Comparison of ENCODE assay signal across 27 cellular contexts in the genomic region with DNA sequence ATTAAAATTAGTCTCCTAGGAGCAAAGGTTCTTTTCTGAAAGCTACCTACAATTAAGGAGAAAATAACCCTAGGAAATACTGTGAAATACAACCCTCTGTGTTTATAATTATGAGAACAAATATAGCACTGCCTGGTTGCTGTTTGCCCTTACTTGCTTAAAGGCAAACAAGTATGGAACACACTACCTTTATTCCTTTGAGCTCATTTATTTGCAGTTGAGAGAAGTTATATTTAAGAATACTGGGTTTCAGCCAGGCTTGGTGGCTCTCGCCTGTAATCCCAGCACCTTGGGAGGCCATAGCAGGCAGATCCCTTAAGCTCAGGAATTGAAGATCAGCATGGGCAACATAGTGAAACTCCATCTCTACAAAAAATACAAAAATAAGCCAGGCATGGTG.
"Had no signal": no experiment of that assay in that cellular context is flagged by ENCODE, and none has a peak within 500 bp of the region (broad histone marks: within the 10 kb centered on the region; RNA-seq: fewer than 3 reads in every experiment).

No MANE protein-coding gene starts in this region.

- H3K9me3 ChIP-seq: neutrophil, pancreas, psoas muscle, stomach, thoracic aorta, thyroid gland, tibial nerve, upper lobe of left lung, vagina had no signal

- H3K27me3 Mint-ChIP-seq: naive thymus-derived CD8-positive, alpha-beta T cell; natural killer cell treated with Interleukin-12 subunit alpha and Interleukin-12 subunit beta and Interleukin-15 and Interleukin-18, amount 100 ng/mL, for 72 hours; stimulated activated naive B cell treated with anti-CD40 and anti-IgM and Interleukin-4, amounts not matched to agents 10 μg/mL and 1 μg/mL and 100 μg/mL, for 72 hours; stimulated activated naive CD8-positive, alpha-beta T cell treated with anti-CD3 and anti-CD28 coated beads, Interleukin-15, Interleukin-2, amounts not matched to agents 100 ng/mL and 50 ng/mL, for 24 hours had no signal

- H3K27ac ChIP-seq: neutrophil, pancreas, psoas muscle, skin epidermis, stomach, thoracic aorta, thyroid gland, tibial nerve, upper lobe of left lung, vagina had no signal

- DNase-seq: naive thymus-derived CD8-positive, alpha-beta T cell; nephron progenitor cell; nucleus accumbens; pancreas; psoas muscle; right cardiac atrium; stimulated activated CD4-positive, alpha-beta T cell treated with anti-CD3 and anti-CD28 coated beads, Interleukin-15, amount 100 ng/mL, for 24 hours; stimulated activated CD4-positive, alpha-beta T cell treated with anti-CD3 and anti-CD28 coated beads, Interleukin-2, amount 100 ng/mL, for 24 hours; stimulated activated CD4-positive, alpha-beta T cell treated with anti-CD3 and anti-CD28 coated beads, Interleukin-2, amount 100 ng/mL, for 48 hours; stimulated activated CD4-positive, alpha-beta T cell treated with anti-CD3 and anti-CD28 coated beads, Interleukin-4, amount 100 ng/mL, for 24 hours; stimulated activated naive B cell treated with anti-CD40 and anti-IgM and Interleukin-4, amounts not matched to agents 10 μg/mL and 1 μg/mL and 100 μg/mL, for 72 hours; stimulated activated naive CD4-positive, alpha-beta T cell treated with Interleukin-2 at 50 U/mL for 16 hours; stomach; thyroid gland; trophoblast cell; upper lobe of left lung had no signal

- ATAC-seq: naive thymus-derived CD8-positive, alpha-beta T cell; natural killer cell treated with Interleukin-12 subunit alpha and Interleukin-12 subunit beta and Interleukin-15 and Interleukin-18, amount 100 ng/mL, for 72 hours; pancreas; psoas muscle; right cardiac atrium; sciatic nerve; stimulated activated effector memory CD8-positive, alpha-beta T cell treated with anti-CD3 and anti-CD28 coated beads, Interleukin-12 subunit alpha, Interleukin-12 subunit beta, amount 100 ng/mL, for 72 hours; stimulated activated naive B cell treated with anti-CD40 and anti-IgM and Interleukin-4, amounts not matched to agents 10 μg/mL and 1 μg/mL and 100 μg/mL, for 72 hours had no signal

- H3K4me1 ChIP-seq: pancreas, psoas muscle, stomach, thyroid gland, tibial nerve, upper lobe of left lung, vagina had no signal

- H3K27ac Mint-ChIP-seq: naive thymus-derived CD8-positive, alpha-beta T cell; natural killer cell treated with Interleukin-12 subunit alpha and Interleukin-12 subunit beta and Interleukin-15 and Interleukin-18, amount 100 ng/mL, for 72 hours; nephron progenitor cell; stimulated activated effector memory CD8-positive, alpha-beta T cell treated with anti-CD3 and anti-CD28 coated beads, Interleukin-12 subunit alpha, Interleukin-12 subunit beta, amount 100 ng/mL, for 72 hours; stimulated activated naive B cell treated with anti-CD40 and anti-IgM and Interleukin-4, amounts not matched to agents 10 μg/mL and 1 μg/mL and 100 μg/mL, for 72 hours; stimulated activated naive CD8-positive, alpha-beta T cell treated with anti-CD3 and anti-CD28 coated beads, Interleukin-15, Interleukin-2, amounts not matched to agents 100 ng/mL and 50 ng/mL, for 24 hours had no signal

- H3K4me1 Mint-ChIP-seq: naive thymus-derived CD8-positive, alpha-beta T cell; nephron progenitor cell; neural crest cell; stimulated activated effector memory CD8-positive, alpha-beta T cell treated with anti-CD3 and anti-CD28 coated beads, Interleukin-12 subunit alpha, Interleukin-12 subunit beta, amount 100 ng/mL, for 72 hours; stimulated activated naive B cell treated with anti-CD40 and anti-IgM and Interleukin-4, amounts not matched to agents 10 μg/mL and 1 μg/mL and 100 μg/mL, for 72 hours had no signal

- H3K4me3 ChIP-seq: pancreas, psoas muscle, skin epidermis, smooth muscle cell, stomach, thoracic aorta, thyroid gland, tibial nerve, upper lobe of left lung, vagina had no signal

- H3K4me2 ChIP-seq: smooth muscle cell had no signal

- H3K27me3 ChIP-seq: neutrophil, pancreas, stomach, thyroid gland, tibial nerve, upper lobe of left lung, vagina had no signal

- H3K9me3 Mint-ChIP-seq: naive thymus-derived CD8-positive, alpha-beta T cell; natural killer cell treated with Interleukin-12 subunit alpha and Interleukin-12 subunit beta and Interleukin-15 and Interleukin-18, amount 100 ng/mL, for 72 hours; nephron progenitor cell; neural crest cell; stimulated activated effector memory CD8-positive, alpha-beta T cell treated with anti-CD3 and anti-CD28 coated beads, Interleukin-12 subunit alpha, Interleukin-12 subunit beta, amount 100 ng/mL, for 72 hours; stimulated activated naive B cell treated with anti-CD40 and anti-IgM and Interleukin-4, amounts not matched to agents 10 μg/mL and 1 μg/mL and 100 μg/mL, for 72 hours; stimulated activated naive CD8-positive, alpha-beta T cell treated with anti-CD3 and anti-CD28 coated beads, Interleukin-15, Interleukin-2, amounts not matched to agents 100 ng/mL and 50 ng/mL, for 24 hours had no signal

- H3K4me3 Mint-ChIP-seq: naive thymus-derived CD8-positive, alpha-beta T cell; natural killer cell treated with Interleukin-12 subunit alpha and Interleukin-12 subunit beta and Interleukin-15 and Interleukin-18, amount 100 ng/mL, for 72 hours; nephron progenitor cell; neural crest cell; stimulated activated effector memory CD8-positive, alpha-beta T cell treated with anti-CD3 and anti-CD28 coated beads, Interleukin-12 subunit alpha, Interleukin-12 subunit beta, amount 100 ng/mL, for 72 hours; stimulated activated naive B cell treated with anti-CD40 and anti-IgM and Interleukin-4, amounts not matched to agents 10 μg/mL and 1 μg/mL and 100 μg/mL, for 72 hours; stimulated activated naive CD8-positive, alpha-beta T cell treated with anti-CD3 and anti-CD28 coated beads, Interleukin-15, Interleukin-2, amounts not matched to agents 100 ng/mL and 50 ng/mL, for 24 hours had no signal
